Comparison of ENCODE assay signal across 16 cellular contexts in the genomic region with DNA sequence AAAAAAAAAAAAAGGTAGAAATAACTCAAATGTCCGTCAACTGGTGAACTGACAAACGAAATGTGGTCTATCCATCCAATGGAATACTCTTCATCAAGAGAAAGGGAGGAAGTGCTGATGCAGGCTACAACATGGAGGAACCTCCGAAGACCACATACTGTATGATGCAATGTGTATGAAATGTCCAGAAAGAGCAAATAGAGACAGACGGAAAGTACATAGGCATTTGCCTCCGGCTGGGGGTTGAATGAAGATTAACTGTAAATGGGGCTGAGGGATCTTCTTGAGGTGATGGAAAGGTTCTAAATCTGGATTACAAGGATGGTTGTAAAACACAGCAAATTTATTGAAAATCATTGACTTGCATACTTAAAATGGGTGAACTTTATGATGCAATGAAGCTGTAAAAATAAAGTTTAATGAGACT. TPM values are rescaled to one million over a fixed set of nuclear protein-coding genes. Genes with fewer than 3 reads are reported as not detected.
DNase-seq lines count a peak whose midpoint lies in the region; ATAC-seq and TF ChIP-seq lines count a peak whose summit lies in the region.
"Had no signal": no experiment of that assay in that cellular context is flagged by ENCODE, and none has a peak within 500 bp of the region (broad histone marks: within the 10 kb centered on the region; RNA-seq: fewer than 3 reads in every experiment).

No MANE protein-coding gene starts in this region.

- H3K9me3 ChIP-seq in hepatocyte (ENCODE audit: low read depth): no peaks in the 10 kb centered on the region

- 82% methylated on average over 5 of the region's 5 CpGs for WGBS in hepatocyte (ENCODE audit: low lambda C conversion rate, missing lambda C conversion rate)

- peak overlapping the region; percentile 61 for H3K27ac ChIP-seq in hepatocyte
- H3K27ac ChIP-seq: 22Rv1, dorsolateral prefrontal cortex had no signal

- no peaks in the 10 kb centered on the region for H3K27me3 ChIP-seq in hepatocyte

- H3K4me1 Mint-ChIP-seq in WTC11: peaks cover 8% of the 10 kb centered on the region
- H3K4me1 Mint-ChIP-seq in activated naive CD4-positive, alpha-beta T cell treated with anti-CD3 and anti-CD28 coated beads, Interleukin-2, amount 10 ng/mL, durations not matched to agents 7 days and 5 days: no peaks in the 10 kb centered on the region
- H3K4me1 Mint-ChIP-seq: activated naive CD8-positive, alpha-beta T cell treated with anti-CD3 and anti-CD28 coated beads, Interleukin-2, amount 50 U/mL, for 24 hours had no signal

- peaks cover 12% of the 10 kb centered on the region for H3K27me3 Mint-ChIP-seq in WTC11 (ENCODE audit: low read depth)
- peaks cover 14% of the 10 kb centered on the region for H3K27me3 Mint-ChIP-seq in activated naive CD4-positive, alpha-beta T cell treated with anti-CD3 and anti-CD28 coated beads, Interleukin-2, amount 10 ng/mL, durations not matched to agents 7 days and 5 days

- no peaks in the 10 kb centered on the region for H3K36me3 ChIP-seq in hepatocyte (replicated peaks; ENCODE audit: insufficient read depth, low read depth)

- DNase-seq in NCI-H146 (lab: John Stamatoyannopoulos, UW) (peak; percentile 5), NCI-H146 treated with DMSO at 0.1 percent for 48 hours (lab: John Stamatoyannopoulos, UW; ENCODE audit: unreplicated experiment) (no peak), MV-4-11 (lab: John Stamatoyannopoulos, UW) (peak; percentile 45), WTC11 (ENCODE audit: low spot score) (no peak), hepatocyte (ENCODE audit: low spot score) (no peak), NCI-H1436 (lab: John Stamatoyannopoulos, UW) (no peak)
- DNase-seq in activated naive CD4-positive, alpha-beta T cell treated with anti-CD3 and anti-CD28 coated beads, Interleukin-2, amount 10 ng/mL, durations not matched to agents 7 days and 5 days: no peak
- no peak for DNase-seq in activated naive CD4-positive, alpha-beta T cell treated with anti-CD3 and anti-CD28 coated beads, Interleukin-2, amount 50 U/mL, for 72 hours (ENCODE audit: low spot score in 2 of 2)
- DNase-seq: activated naive CD8-positive, alpha-beta T cell treated with anti-CD3 and anti-CD28 coated beads, Interleukin-2, amount 50 U/mL, for 24 hours; activated T-cell treated with anti-CD3 and anti-CD28 coated beads, Interleukin-2, amount 50 U/mL, for 1 hour; dorsolateral prefrontal cortex; Karpas-422; mesendoderm had no signal

- no peak overlapping the region for H3K4me2 ChIP-seq in hepatocyte
- H3K4me2 ChIP-seq: GM23338 had no signal

- H3K27ac Mint-ChIP-seq in WTC11: no peak overlapping the region
- H3K27ac Mint-ChIP-seq in activated naive CD4-positive, alpha-beta T cell treated with anti-CD3 and anti-CD28 coated beads, Interleukin-2, amount 10 ng/mL, durations not matched to agents 7 days and 5 days: no peak overlapping the region
- H3K27ac Mint-ChIP-seq in activated naive CD4-positive, alpha-beta T cell treated with anti-CD3 and anti-CD28 coated beads, Interleukin-2, amount 50 U/mL, for 72 hours: peak overlapping the region in 1 of 2 donors; percentile 30
- H3K27ac Mint-ChIP-seq: activated naive CD8-positive, alpha-beta T cell treated with anti-CD3 and anti-CD28 coated beads, Interleukin-2, amount 50 U/mL, for 24 hours; GM23338 had no signal

- CTCF ChIA-PET in WTC11 (lab: Charles Lee): no interaction called here
- CTCF ChIA-PET in activated naive CD4-positive, alpha-beta T cell treated with anti-CD3 and anti-CD28 coated beads, Interleukin-2, amount 10 ng/mL, durations not matched to agents 7 days and 5 days (lab: Charles Lee): no interaction called here

- POLR2A ChIA-PET in WTC11 (lab: Charles Lee): no interaction called here

- H3K4me3 Mint-ChIP-seq in WTC11: no peak overlapping the region
- H3K4me3 Mint-ChIP-seq in activated naive CD4-positive, alpha-beta T cell treated with anti-CD3 and anti-CD28 coated beads, Interleukin-2, amount 10 ng/mL, durations not matched to agents 7 days and 5 days: no peak overlapping the region
- H3K4me3 Mint-ChIP-seq: activated naive CD8-positive, alpha-beta T cell treated with anti-CD3 and anti-CD28 coated beads, Interleukin-2, amount 50 U/mL, for 24 hours; GM23338 had no signal

- H3K4me1 ChIP-seq in hepatocyte (ENCODE audit: insufficient read depth): no peaks in the 10 kb centered on the region

- TF ChIP-seq CTCF in WTC11 (IDR thresholded peaks at IDR 0.05) (no peak), hepatocyte (IDR thresholded peaks at IDR 0.05; ENCODE audit: poor library complexity) (no peak)

- H3K4me3 ChIP-seq in hepatocyte: no peak overlapping the region
- H3K4me3 ChIP-seq: dorsolateral prefrontal cortex, GM23338 had no signal

- no peaks in the 10 kb centered on the region for H3K79me2 ChIP-seq in hepatocyte

- H3K9me3 Mint-ChIP-seq in WTC11: peaks cover 10% of the 10 kb centered on the region
- no peaks in the 10 kb centered on the region for H3K9me3 Mint-ChIP-seq in activated naive CD4-positive, alpha-beta T cell treated with anti-CD3 and anti-CD28 coated beads, Interleukin-2, amount 10 ng/mL, durations not matched to agents 7 days and 5 days
- H3K9me3 Mint-ChIP-seq in activated naive CD4-positive, alpha-beta T cell treated with anti-CD3 and anti-CD28 coated beads, Interleukin-2, amount 50 U/mL, for 72 hours: no peaks in the 10 kb centered on the region
- H3K9me3 Mint-ChIP-seq: activated naive CD8-positive, alpha-beta T cell treated with anti-CD3 and anti-CD28 coated beads, Interleukin-2, amount 50 U/mL, for 24 hours had no signal

- ATAC-seq in WTC11: no peak
- ATAC-seq in activated naive CD4-positive, alpha-beta T cell treated with anti-CD3 and anti-CD28 coated beads, Interleukin-2, amount 50 U/mL, for 72 hours: no peak
- ATAC-seq: activated naive CD8-positive, alpha-beta T cell treated with anti-CD3 and anti-CD28 coated beads, Interleukin-2, amount 50 U/mL, for 24 hours; GM23338 had no signal

- no peak overlapping the region for H2AFZ ChIP-seq in hepatocyte
- H2AFZ ChIP-seq: GM23338 had no signal

- no peaks in the 10 kb centered on the region for H3K36me3 Mint-ChIP-seq in WTC11
- H3K36me3 Mint-ChIP-seq in activated naive CD4-positive, alpha-beta T cell treated with anti-CD3 and anti-CD28 coated beads, Interleukin-2, amount 10 ng/mL, durations not matched to agents 7 days and 5 days: no peaks in the 10 kb centered on the region
- H3K36me3 Mint-ChIP-seq in activated naive CD4-positive, alpha-beta T cell treated with anti-CD3 and anti-CD28 coated beads, Interleukin-2, amount 50 U/mL, for 72 hours: no peaks in the 10 kb centered on the region

- no peaks in the 10 kb centered on the region for H4K20me1 ChIP-seq in hepatocyte (ENCODE audit: insufficient read depth, poor library complexity, severe bottlenecking)

- no peaks in the 10 kb centered on the region for H3K9me2 ChIP-seq in hepatocyte (replicated peaks; ENCODE audit: insufficient read depth)

TF ChIP-seq in WTC11, 78 proteins besides CTCF, POLR2A, EP300 and RAD21:
- TF ChIP-seq RORB (CRISPR knock-in tag; IDR thresholded peaks at IDR 0.05) (no peak), E2F5 (CRISPR knock-in tag; IDR thresholded peaks at IDR 0.05) (no peak), ZBTB21 (CRISPR knock-in tag; IDR thresholded peaks at IDR 0.05; ENCODE audit: borderline replicate concordance) (no peak), GABPB1 (CRISPR knock-in tag; IDR thresholded peaks at IDR 0.05) (peak; percentile 99)
- TF ChIP-seq, protein P1, sequence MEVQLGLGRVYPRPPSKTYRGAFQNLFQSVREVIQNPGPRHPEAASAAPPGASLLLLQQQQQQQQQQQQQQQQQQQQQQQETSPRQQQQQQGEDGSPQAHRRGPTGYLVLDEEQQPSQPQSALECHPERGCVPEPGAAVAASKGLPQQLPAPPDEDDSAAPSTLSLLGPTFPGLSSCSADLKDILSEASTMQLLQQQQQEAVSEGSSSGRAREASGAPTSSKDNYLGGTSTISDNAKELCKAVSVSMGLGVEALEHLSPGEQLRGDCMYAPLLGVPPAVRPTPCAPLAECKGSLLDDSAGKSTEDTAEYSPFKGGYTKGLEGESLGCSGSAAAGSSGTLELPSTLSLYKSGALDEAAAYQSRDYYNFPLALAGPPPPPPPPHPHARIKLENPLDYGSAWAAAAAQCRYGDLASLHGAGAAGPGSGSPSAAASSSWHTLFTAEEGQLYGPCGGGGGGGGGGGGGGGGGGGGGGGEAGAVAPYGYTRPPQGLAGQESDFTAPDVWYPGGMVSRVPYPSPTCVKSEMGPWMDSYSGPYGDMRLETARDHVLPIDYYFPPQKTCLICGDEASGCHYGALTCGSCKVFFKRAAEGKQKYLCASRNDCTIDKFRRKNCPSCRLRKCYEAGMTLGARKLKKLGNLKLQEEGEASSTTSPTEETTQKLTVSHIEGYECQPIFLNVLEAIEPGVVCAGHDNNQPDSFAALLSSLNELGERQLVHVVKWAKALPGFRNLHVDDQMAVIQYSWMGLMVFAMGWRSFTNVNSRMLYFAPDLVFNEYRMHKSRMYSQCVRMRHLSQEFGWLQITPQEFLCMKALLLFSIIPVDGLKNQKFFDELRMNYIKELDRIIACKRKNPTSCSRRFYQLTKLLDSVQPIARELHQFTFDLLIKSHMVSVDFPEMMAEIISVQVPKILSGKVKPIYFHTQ (CRISPR knock-in tag; IDR thresholded peaks at IDR 0.05): no peak

RNA-seq across cellular contexts. Expression of gene DLK1, which starts 35.4 kb away (rescaled TPM):
- total RNA-seq in WTC11 (2021): 3.0 to 3.3 TPM (median 3.1 TPM) in 3 replicates
- total RNA-seq in hepatocyte: 1,033 and 1,378 TPM in 2 replicates
- 3,299 and 3,695 TPM in 2 replicates for polyA plus RNA-seq in hepatocyte
- not detected for total RNA-seq in activated naive CD4-positive, alpha-beta T cell treated with anti-CD3 and anti-CD28 coated beads, Interleukin-2, amount 50 U/mL, for 72 hours
- total RNA-seq: T-helper 1 cell treated with Interleukin-12 subunit alpha and Interleukin-12 subunit beta and Interleukin-4 antibody, amounts not matched to agents 30 ng/mL and 1 ng/mL, for 36 hours had no signal

Comparison
In these comparisons a context has a peak if more than half of its experiments do, and no peak if none do; other contexts are left out.
1. DNase-seq: peak in NCI-H146 (single experiment) and MV-4-11 (single experiment); none in NCI-H146 treated with DMSO at 0.1 percent for 48 hours (single experiment), WTC11 (single experiment), hepatocyte (single experiment), NCI-H1436 (single experiment), activated naive CD4-positive, alpha-beta T cell treated with anti-CD3 and anti-CD28 coated beads, Interleukin-2, amount 10 ng/mL, durations not matched to agents 7 days and 5 days (single experiment) and activated naive CD4-positive, alpha-beta T cell treated with anti-CD3 and anti-CD28 coated beads, Interleukin-2, amount 50 U/mL, for 72 hours (0 of 2).
2. RNA of gene DLK1, which starts 35.4 kb away (total RNA-seq): 1,033 to 1,378 TPM in hepatocyte; 3.0 to 3.3 TPM in WTC11 and not detected in activated naive CD4-positive, alpha-beta T cell treated with anti-CD3 and anti-CD28 coated beads, Interleukin-2, amount 50 U/mL, for 72 hours; every median in the first group is over 100 times any median in the second.